Comparison of ENCODE assay signal across 22 cellular contexts in the genomic region with DNA sequence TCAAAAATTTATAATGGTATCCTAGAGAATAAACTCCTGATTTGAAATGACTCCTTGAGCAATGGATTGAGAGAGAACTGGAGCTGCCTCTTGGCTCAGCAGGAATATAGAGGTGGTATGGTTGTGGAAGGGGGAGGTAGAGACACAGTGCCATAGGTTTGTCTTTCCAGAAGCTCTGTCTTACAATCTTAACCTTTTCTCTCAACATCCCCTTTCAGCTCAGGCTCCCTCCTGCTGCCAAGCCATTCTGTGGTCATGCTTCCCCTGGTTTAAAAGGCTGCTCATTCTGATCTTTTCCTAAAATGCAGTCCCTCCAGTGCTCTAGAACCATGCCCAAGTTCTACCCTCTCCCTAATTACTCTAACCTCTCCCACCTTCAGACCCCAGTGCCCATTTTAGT.
"Had no signal": no experiment of that assay in that cellular context is flagged by ENCODE, and none has a peak within 500 bp of the region (broad histone marks: within the 10 kb centered on the region; RNA-seq: fewer than 3 reads in every experiment).

No MANE protein-coding gene starts in this region.

- H3K4me1 ChIP-seq: left ventricle myocardium inferior, right atrium auricular region, right lobe of liver, spleen, uterus had no signal

- H3K36me3 Mint-ChIP-seq: immature natural killer cell; mesothelial cell of epicardium; naive B cell; natural killer cell; stimulated activated memory B cell treated with anti-CD40 and anti-IgM and Interleukin-4, amounts not matched to agents 10 μg/mL and 1 μg/mL and 100 μg/mL, for 72 hours; type B pancreatic cell had no signal

- H3K4me3 ChIP-seq: left ventricle myocardium inferior, lung, right atrium auricular region, right lobe of liver, skin epidermis, spleen, tibial nerve, uterus had no signal

- DNase-seq: hippocampal formation; immature natural killer cell; kidney; left ventricle myocardium inferior; naive B cell; natural killer cell; nephron progenitor cell; right lobe of liver; spleen; stimulated activated CD4-positive, alpha-beta T cell treated with anti-CD3 and anti-CD28 coated beads, Interleukin-4, amount 100 ng/mL, for 24 hours; stimulated activated naive CD4-positive, alpha-beta T cell treated with Interleukin-2 at 50 U/mL for 16 hours; stimulated activated naive CD8-positive, alpha-beta T cell treated with anti-CD3 and anti-CD28 coated beads, Interleukin-15, amount 100 ng/mL, for 72 hours; substantia nigra; uterus had no signal

- H3K9me3 Mint-ChIP-seq: mesothelial cell of epicardium; nephron progenitor cell; stimulated activated memory B cell treated with anti-CD40 and anti-IgM and Interleukin-4, amounts not matched to agents 10 μg/mL and 1 μg/mL and 100 μg/mL, for 72 hours; stimulated activated naive CD8-positive, alpha-beta T cell treated with anti-CD3 and anti-CD28 coated beads, Interleukin-15, amount 100 ng/mL, for 72 hours had no signal

- H3K27ac Mint-ChIP-seq: immature natural killer cell; mesothelial cell of epicardium; naive B cell; natural killer cell; nephron progenitor cell; stimulated activated memory B cell treated with anti-CD40 and anti-IgM and Interleukin-4, amounts not matched to agents 10 μg/mL and 1 μg/mL and 100 μg/mL, for 72 hours; type B pancreatic cell had no signal

- H3K27me3 ChIP-seq: right atrium auricular region, right lobe of liver, spleen, tibial nerve, uterus had no signal

- H3K36me3 ChIP-seq: left ventricle myocardium inferior, right atrium auricular region, right lobe of liver, spleen, tibial nerve, uterus had no signal

- H3K4me1 Mint-ChIP-seq: immature natural killer cell; naive B cell; natural killer cell; stimulated activated naive CD8-positive, alpha-beta T cell treated with anti-CD3 and anti-CD28 coated beads, Interleukin-15, amount 100 ng/mL, for 72 hours had no signal

- H3K27ac ChIP-seq: left ventricle myocardium inferior, parathyroid adenoma, right atrium auricular region, right lobe of liver, skin epidermis, spleen, tibial nerve, uterus had no signal

- H3K4me3 Mint-ChIP-seq: immature natural killer cell; mesothelial cell of epicardium; naive B cell; natural killer cell; nephron progenitor cell; stimulated activated memory B cell treated with anti-CD40 and anti-IgM and Interleukin-4, amounts not matched to agents 10 μg/mL and 1 μg/mL and 100 μg/mL, for 72 hours; stimulated activated naive CD8-positive, alpha-beta T cell treated with anti-CD3 and anti-CD28 coated beads, Interleukin-15, amount 100 ng/mL, for 72 hours; type B pancreatic cell had no signal

- H3K27me3 Mint-ChIP-seq: stimulated activated memory B cell treated with anti-CD40 and anti-IgM and Interleukin-4, amounts not matched to agents 10 μg/mL and 1 μg/mL and 100 μg/mL, for 72 hours; stimulated activated naive CD8-positive, alpha-beta T cell treated with anti-CD3 and anti-CD28 coated beads, Interleukin-15, amount 100 ng/mL, for 72 hours; type B pancreatic cell had no signal

- H3K9me3 ChIP-seq: left ventricle myocardium inferior, right atrium auricular region, right lobe of liver, spleen, tibial nerve, uterus had no signal
